Comparison of ENCODE assay signal across 8 cellular contexts in the genomic region with DNA sequence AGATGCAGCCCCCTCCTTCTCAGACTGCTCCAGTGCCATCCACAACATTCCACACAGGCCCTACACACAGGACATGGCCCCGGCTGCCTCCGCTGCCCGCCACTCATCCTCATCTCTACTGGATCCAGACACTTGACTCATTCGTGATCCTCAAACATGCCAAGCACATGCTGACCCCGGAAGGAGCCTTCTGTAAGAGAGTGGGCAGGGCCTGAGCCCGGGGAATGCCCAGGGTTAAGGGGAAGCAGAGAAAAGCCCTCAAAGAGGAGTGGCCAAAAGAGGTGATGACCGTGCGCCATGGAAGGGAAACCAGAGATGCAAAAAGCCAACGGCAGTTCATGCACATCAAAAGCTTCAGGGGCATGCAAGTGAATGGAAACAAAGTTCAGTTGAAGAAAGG. TPM values are rescaled to one million over a fixed set of nuclear protein-coding genes. Genes with fewer than 3 reads are reported as not detected.
DNase-seq lines count a peak whose midpoint lies in the region; ATAC-seq, FAIRE-seq and TF ChIP-seq lines count a peak whose summit lies in the region.

No MANE protein-coding gene starts in this region.

- no peaks in the 10 kb centered on the region for H3K27me3 Mint-ChIP-seq in astrocyte (ENCODE audit: low read depth, unreplicated experiment)

- H3K36me3 ChIP-seq in cardiac muscle cell (no peaks in the 10 kb centered on the region), astrocyte (ENCODE audit: insufficient read depth, low read length) (peaks cover 5% of the 10 kb centered on the region), upper lobe of right lung (peaks cover 17% of the 10 kb centered on the region), gastrocnemius medialis (no peaks in the 10 kb centered on the region)

- DNase-seq in cardiac muscle cell (ENCODE audit: low read depth in 1 of 2, low spot score in 1 of 2) = no peak
- no peak for DNase-seq in Right ventricle myocardium superior
- DNase-seq in astrocyte (ENCODE audit: low read depth) = no peak
- no peak for DNase-seq in upper lobe of right lung
- DNase-seq in SIG-M5 treated with dmso at 0.1 percent for 504 hours (lab: John Stamatoyannopoulos, UW; ENCODE audit: unreplicated experiment) = no peak
- no peak for DNase-seq in left colon
- no peak for DNase-seq in gastrocnemius medialis

- intact Hi-C loops in Right ventricle myocardium superior (cut with DNase I) = no loop called here
- intact Hi-C loops in upper lobe of right lung (cut with DNase I) = no loop called here
- intact Hi-C loops in left colon (cut with DNase I, micrococcal nuclease) = no loop called here
- intact Hi-C loops in gastrocnemius medialis (cut with DNase I; ENCODE audit: low total_unique reads) = no loop called here

- no peak overlapping the region for H2AFZ ChIP-seq in astrocyte (ENCODE audit: low read depth, low read length)

- peaks cover 35% of the 10 kb centered on the region for H3K36me3 Mint-ChIP-seq in astrocyte (ENCODE audit: low read depth, unreplicated experiment)

- H4K20me1 ChIP-seq in astrocyte (ENCODE audit: insufficient read depth, low read length) = peaks cover 16% of the 10 kb centered on the region

- in situ Hi-C loops in gastrocnemius medialis (cut with MboI; ENCODE audit: low sequenced_read_pairs in 4 of 4) = no loop called here

- H3K4me3 ChIP-seq in cardiac muscle cell = no peak overlapping the region
- no peak overlapping the region for H3K4me3 ChIP-seq in astrocyte (ENCODE audit: insufficient read depth, low read depth, low read length)
- no peak overlapping the region for H3K4me3 ChIP-seq in upper lobe of right lung
- no peak overlapping the region for H3K4me3 ChIP-seq in gastrocnemius medialis

- H3K27ac ChIP-seq in cardiac muscle cell (peak overlapping the region; percentile 78), astrocyte (ENCODE audit: low read depth, low read length) (peak overlapping the region; percentile 68), upper lobe of right lung (no peak overlapping the region), gastrocnemius medialis (peak overlapping the region in 2 of 4 donors; percentile 43 to 71)

- peaks cover 41% of the 10 kb centered on the region for H3K79me2 ChIP-seq in astrocyte (ENCODE audit: insufficient read depth, low read length)

- peak overlapping the region; percentile 55 for H3K9ac ChIP-seq in astrocyte (ENCODE audit: low read length)

- H3K27me3 ChIP-seq in cardiac muscle cell (no peaks in the 10 kb centered on the region), astrocyte (ENCODE audit: insufficient read depth, low read length) (no peaks in the 10 kb centered on the region), upper lobe of right lung (no peaks in the 10 kb centered on the region), gastrocnemius medialis (no peaks in the 10 kb centered on the region)

- H3K27ac Mint-ChIP-seq in astrocyte (ENCODE audit: unreplicated experiment) = no peak overlapping the region

- FAIRE-seq in astrocyte (lab: Jason Lieb, UNC) = no peak

- no peak for ATAC-seq in Right ventricle myocardium superior (ENCODE audit: poor library complexity)
- peak; percentile 64 for ATAC-seq in HG03469 (IDR thresholded peaks at IDR 0.05; ENCODE audit: unreplicated experiment)
- peak; percentile 35 for ATAC-seq in upper lobe of right lung
- ATAC-seq in left colon = no peak
- no peak for ATAC-seq in gastrocnemius medialis

- H3K4me1 Mint-ChIP-seq in astrocyte (ENCODE audit: low read depth, unreplicated experiment) = peaks cover 39% of the 10 kb centered on the region

- TF ChIP-seq CTCF in cardiac muscle cell (IDR thresholded peaks at IDR 0.05; ENCODE audit: low read depth, low read length) (no peak), astrocyte (IDR thresholded peaks at IDR 0.05; ENCODE audit: insufficient read depth, low read depth, low read length) (no peak), upper lobe of right lung (IDR thresholded peaks at IDR 0.05) (no peak), gastrocnemius medialis (IDR thresholded peaks at IDR 0.05 in 4 of 5, conservative IDR thresholded peaks at IDR 0.05 in 1 of 5) (no peak)

- H3K9me3 ChIP-seq in cardiac muscle cell (ENCODE audit: low read depth) (no peaks in the 10 kb centered on the region), astrocyte (ENCODE audit: insufficient read depth, low read depth, low read length) (no peaks in the 10 kb centered on the region), upper lobe of right lung (no peaks in the 10 kb centered on the region), gastrocnemius medialis (no peaks in the 10 kb centered on the region)

- peaks cover 49% of the 10 kb centered on the region for H3K4me1 ChIP-seq in cardiac muscle cell (ENCODE audit: low read depth)
- H3K4me1 ChIP-seq in astrocyte (ENCODE audit: insufficient read depth, low read length) = peaks cover 13% of the 10 kb centered on the region
- peaks cover 9% of the 10 kb centered on the region for H3K4me1 ChIP-seq in upper lobe of right lung
- H3K4me1 ChIP-seq in gastrocnemius medialis = peaks cover 0 to 30% of the 10 kb centered on the region in 2 donors

- TF ChIP-seq POLR2A in gastrocnemius medialis (IDR thresholded peaks at IDR 0.05) = no peak

- peaks cover 11% of the 10 kb centered on the region for H3K9me3 Mint-ChIP-seq in astrocyte (ENCODE audit: unreplicated experiment)

- peak overlapping the region; percentile 61 for H3K4me2 ChIP-seq in astrocyte (ENCODE audit: low read length)

- H3K4me3 Mint-ChIP-seq in astrocyte (ENCODE audit: unreplicated experiment) = no peak overlapping the region

RNA-seq across cellular contexts. Expression of a gene that starts 46.1 kb away (rescaled TPM):
- total RNA-seq in cardiac muscle cell (42.4 and 50.8 TPM in 2 replicates), Right ventricle myocardium superior (25.8 TPM), astrocyte (49.5 and 56.8 TPM in 2 replicates), upper lobe of right lung (69.4 TPM), left colon (1 to 10 TPM; 5.3 to 10.0 TPM), gastrocnemius medialis (10 to 100 TPM; 10.7 to 22.8 (median 11.7) TPM)
- polyA plus RNA-seq in cardiac muscle cell = 30.6 and 46.1 TPM in 2 replicates

Comparison
In these comparisons a context has a peak if more than half of its experiments do, and no peak if none do; other contexts are left out.
1. ATAC-seq: peak in HG03469 (single experiment) and upper lobe of right lung (single experiment); none in Right ventricle myocardium superior (single experiment), left colon (single experiment) and gastrocnemius medialis (0 of 2).